In genomic region chr10:71964669-71965515, GRCh38 we compare ENCODE assay signal across 1 cellular context.
A peak's percentile ranks its signal among the peaks of the same experiment; 100 is the strongest.
TF ChIP-seq lines count a peak whose summit lies in the region.

No MANE protein-coding gene starts in this region.

TF ChIP-seq in HepG2, 621 proteins besides CTCF, POLR2A, EP300 and RAD21 (continued from another document and continues in another):
- TF ChIP-seq ZHX1 (CRISPR knock-in tag; IDR thresholded peaks at IDR 0.05; ENCODE audit: low read depth) (peak; percentile 29; the same call in 1 of the 2 replicates), ZNF354B (CRISPR knock-in tag; IDR thresholded peaks at IDR 0.05) (no peak), NR2F6 (IDR thresholded peaks at IDR 0.05) (no peak), NR2F6 (CRISPR knock-in tag; IDR thresholded peaks at IDR 0.05) (no peak), ATF4 (CRISPR knock-in tag; IDR thresholded peaks at IDR 0.05) (no peak), JDP2 (CRISPR knock-in tag; IDR thresholded peaks at IDR 0.05; ENCODE audit: borderline replicate concordance) (no peak), ATF2 (CRISPR knock-in tag; IDR thresholded peaks at IDR 0.05) (no peak), NR2C2 (CRISPR knock-in tag; IDR thresholded peaks at IDR 0.05; ENCODE audit: borderline replicate concordance) (no peak), GTF3A (CRISPR knock-in tag; conservative IDR thresholded peaks at IDR 0.05) (no peak), MAZ (IDR thresholded peaks at IDR 0.05; ENCODE audit: borderline replicate concordance, low read depth, low read length) (no peak), MAZ (CRISPR knock-in tag; IDR thresholded peaks at IDR 0.05; ENCODE audit: low read depth) (no peak), TGIF2 (CRISPR knock-in tag; IDR thresholded peaks at IDR 0.05) (no peak), AHR (CRISPR knock-in tag; IDR thresholded peaks at IDR 0.05) (no peak), ZNF737 (CRISPR knock-in tag; IDR thresholded peaks at IDR 0.05; ENCODE audit: borderline replicate concordance) (no peak), ZBTB40 (IDR thresholded peaks at IDR 0.05) (no peak), ZBTB40 (CRISPR knock-in tag; IDR thresholded peaks at IDR 0.05) (no peak), ZNF256 (CRISPR knock-in tag; conservative IDR thresholded peaks at IDR 0.05) (peak; percentile 67; the same call in 1 of the 2 replicates), CEBPB (IDR thresholded peaks at IDR 0.05; ENCODE audit: borderline replicate concordance, low read depth, low read length) (no peak), ZFP37 (CRISPR knock-in tag; IDR thresholded peaks at IDR 0.05; ENCODE audit: borderline replicate concordance) (0 out of 2 replicates have a peak, but pooled peaks have one; percentile 40), DNMT3B (CRISPR knock-in tag; conservative IDR thresholded peaks at IDR 0.05) (0 out of 2 replicates have a peak, but pooled peaks have one; percentile 18), PHF5A (CRISPR knock-in tag; IDR thresholded peaks at IDR 0.05; ENCODE audit: low read depth, unreplicated experiment) (no peak), CENPT (CRISPR knock-in tag; IDR thresholded peaks at IDR 0.05; ENCODE audit: low read depth) (no peak), KDM5B (CRISPR knock-in tag; IDR thresholded peaks at IDR 0.05; ENCODE audit: borderline replicate concordance) (0 out of 2 replicates have a peak, but pooled peaks have one; percentile 51), TOPORS (CRISPR knock-in tag; IDR thresholded peaks at IDR 0.05) (no peak), TRIM22 (IDR thresholded peaks at IDR 0.05) (no peak), MEIS2 (CRISPR knock-in tag; IDR thresholded peaks at IDR 0.05) (peak; percentile 19)
- TF ChIP-seq, protein P1, sequence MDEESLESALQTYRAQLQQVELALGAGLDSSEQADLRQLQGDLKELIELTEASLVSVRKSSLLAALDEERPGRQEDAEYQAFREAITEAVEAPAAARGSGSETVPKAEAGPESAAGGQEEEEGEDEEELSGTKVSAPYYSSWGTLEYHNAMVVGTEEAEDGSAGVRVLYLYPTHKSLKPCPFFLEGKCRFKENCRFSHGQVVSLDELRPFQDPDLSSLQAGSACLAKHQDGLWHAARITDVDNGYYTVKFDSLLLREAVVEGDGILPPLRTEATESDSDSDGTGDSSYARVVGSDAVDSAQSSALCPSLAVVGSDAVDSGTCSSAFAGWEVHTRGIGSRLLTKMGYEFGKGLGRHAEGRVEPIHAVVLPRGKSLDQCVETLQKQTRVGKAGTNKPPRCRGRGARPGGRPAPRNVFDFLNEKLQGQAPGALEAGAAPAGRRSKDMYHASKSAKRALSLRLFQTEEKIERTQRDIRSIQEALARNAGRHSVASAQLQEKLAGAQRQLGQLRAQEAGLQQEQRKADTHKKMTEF (CRISPR knock-in tag; IDR thresholded peaks at IDR 0.05), result no peak; the same call in 1 of the 2 replicates
- TF ChIP-seq, protein P2, sequence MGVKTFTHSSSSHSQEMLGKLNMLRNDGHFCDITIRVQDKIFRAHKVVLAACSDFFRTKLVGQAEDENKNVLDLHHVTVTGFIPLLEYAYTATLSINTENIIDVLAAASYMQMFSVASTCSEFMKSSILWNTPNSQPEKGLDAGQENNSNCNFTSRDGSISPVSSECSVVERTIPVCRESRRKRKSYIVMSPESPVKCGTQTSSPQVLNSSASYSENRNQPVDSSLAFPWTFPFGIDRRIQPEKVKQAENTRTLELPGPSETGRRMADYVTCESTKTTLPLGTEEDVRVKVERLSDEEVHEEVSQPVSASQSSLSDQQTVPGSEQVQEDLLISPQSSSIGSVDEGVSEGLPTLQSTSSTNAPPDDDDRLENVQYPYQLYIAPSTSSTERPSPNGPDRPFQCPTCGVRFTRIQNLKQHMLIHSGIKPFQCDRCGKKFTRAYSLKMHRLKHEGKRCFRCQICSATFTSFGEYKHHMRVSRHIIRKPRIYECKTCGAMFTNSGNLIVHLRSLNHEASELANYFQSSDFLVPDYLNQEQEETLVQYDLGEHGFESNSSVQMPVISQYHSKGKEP (CRISPR knock-in tag; IDR thresholded peaks at IDR 0.05), result no peak
- TF ChIP-seq, protein P3, sequence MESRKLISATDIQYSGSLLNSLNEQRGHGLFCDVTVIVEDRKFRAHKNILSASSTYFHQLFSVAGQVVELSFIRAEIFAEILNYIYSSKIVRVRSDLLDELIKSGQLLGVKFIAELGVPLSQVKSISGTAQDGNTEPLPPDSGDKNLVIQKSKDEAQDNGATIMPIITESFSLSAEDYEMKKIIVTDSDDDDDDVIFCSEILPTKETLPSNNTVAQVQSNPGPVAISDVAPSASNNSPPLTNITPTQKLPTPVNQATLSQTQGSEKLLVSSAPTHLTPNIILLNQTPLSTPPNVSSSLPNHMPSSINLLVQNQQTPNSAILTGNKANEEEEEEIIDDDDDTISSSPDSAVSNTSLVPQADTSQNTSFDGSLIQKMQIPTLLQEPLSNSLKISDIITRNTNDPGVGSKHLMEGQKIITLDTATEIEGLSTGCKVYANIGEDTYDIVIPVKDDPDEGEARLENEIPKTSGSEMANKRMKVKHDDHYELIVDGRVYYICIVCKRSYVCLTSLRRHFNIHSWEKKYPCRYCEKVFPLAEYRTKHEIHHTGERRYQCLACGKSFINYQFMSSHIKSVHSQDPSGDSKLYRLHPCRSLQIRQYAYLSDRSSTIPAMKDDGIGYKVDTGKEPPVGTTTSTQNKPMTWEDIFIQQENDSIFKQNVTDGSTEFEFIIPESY (CRISPR knock-in tag; IDR thresholded peaks at IDR 0.05), result no peak
- TF ChIP-seq, protein P4, sequence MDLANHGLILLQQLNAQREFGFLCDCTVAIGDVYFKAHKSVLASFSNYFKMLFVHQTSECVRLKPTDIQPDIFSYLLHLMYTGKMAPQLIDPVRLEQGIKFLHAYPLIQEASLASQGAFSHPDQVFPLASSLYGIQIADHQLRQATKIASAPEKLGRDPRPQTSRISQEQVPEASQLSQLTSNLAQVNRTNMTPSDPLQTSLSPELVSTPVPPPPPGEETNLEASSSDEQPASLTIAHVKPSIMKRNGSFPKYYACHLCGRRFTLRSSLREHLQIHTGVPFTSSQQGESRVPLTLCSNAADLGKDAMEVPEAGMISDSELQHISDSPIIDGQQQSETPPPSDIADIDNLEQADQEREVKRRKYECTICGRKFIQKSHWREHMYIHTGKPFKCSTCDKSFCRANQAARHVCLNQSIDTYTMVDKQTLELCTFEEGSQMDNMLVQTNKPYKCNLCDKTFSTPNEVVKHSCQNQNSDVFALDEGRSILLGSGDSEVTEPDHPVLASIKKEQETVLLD (CRISPR knock-in tag; IDR thresholded peaks at IDR 0.05; ENCODE audit: low read depth), result peak; percentile 60
